Comparison of ENCODE assay signal across 11 cellular contexts in genomic region chr20:50305636-50306477, GRCh38.
DNase-seq lines count a peak whose midpoint lies in the region; ATAC-seq and TF ChIP-seq lines count a peak whose summit lies in the region.
"Had no signal": no experiment of that assay in that cellular context is flagged by ENCODE, and none has a peak within 500 bp of the region (broad histone marks: within the 10 kb centered on the region; RNA-seq: fewer than 3 reads in every experiment).

No MANE protein-coding gene starts in this region.

- no peaks in the 10 kb centered on the region for H3K79me2 ChIP-seq in hepatocyte
- no peaks in the 10 kb centered on the region for H3K79me2 ChIP-seq in OCI-LY7 (ENCODE audit: insufficient read depth, low read depth, low read length)

- H3K4me1 ChIP-seq in hepatocyte (ENCODE audit: insufficient read depth) = peaks cover 50% of the 10 kb centered on the region
- peaks cover 56% of the 10 kb centered on the region for H3K4me1 ChIP-seq in stomach smooth muscle (ENCODE audit: control insufficient read depth, insufficient read depth, low read length)
- peaks cover 10% of the 10 kb centered on the region for H3K4me1 ChIP-seq in OCI-LY7 (ENCODE audit: insufficient read depth, low read length, poor library complexity, severe bottlenecking)

- ATAC-seq in WTC11 = no peak

- H3K4me1 Mint-ChIP-seq in WTC11 = peaks cover 38% of the 10 kb centered on the region
- H3K4me1 Mint-ChIP-seq in activated CD4-positive, alpha-beta T cell treated with anti-CD3 and anti-CD28 coated beads, Interleukin-2, amount 10 ng/mL, durations not matched to agents 24 days and 14 days = peaks cover 10% of the 10 kb centered on the region

- CTCF ChIA-PET in WTC11 (lab: Charles Lee) (interaction anchor here (0.7 to 1.4 kb wide), 4 partner anchors 16 to 489 kb away, joined by 3 read pairs; no protein-coding TSS in a partner anchor), OCI-LY7 (lab: Charles Lee; ENCODE audit: unreplicated experiment) (no interaction called here)

- no peak overlapping the region for H3K4me3 ChIP-seq in hepatocyte
- H3K4me3 ChIP-seq in stomach smooth muscle (ENCODE audit: low read length in 2 of 2) = peak overlapping the region in 1 of 2 donors; percentile 15
- H3K4me3 ChIP-seq in OCI-LY7 (ENCODE audit: low read depth, low read length, poor library complexity, severe bottlenecking) = no peak overlapping the region

- H3K9me3 Mint-ChIP-seq in WTC11 = no peaks in the 10 kb centered on the region
- no peaks in the 10 kb centered on the region for H3K9me3 Mint-ChIP-seq in activated CD4-positive, alpha-beta T cell treated with anti-CD3 and anti-CD28 coated beads, Interleukin-2, amount 10 ng/mL, durations not matched to agents 24 days and 14 days

- H2AFZ ChIP-seq in hepatocyte = peak overlapping the region; percentile 11
- no peak overlapping the region for H2AFZ ChIP-seq in OCI-LY7 (ENCODE audit: low read length)

- H3K9me3 ChIP-seq in hepatocyte (ENCODE audit: low read depth) (no peaks in the 10 kb centered on the region), stomach smooth muscle (ENCODE audit: control insufficient read depth in 2 of 2, low read length in 2 of 2) (no peaks in the 10 kb centered on the region), OCI-LY7 (ENCODE audit: low read length) (no peaks in the 10 kb centered on the region)

- H3K9ac ChIP-seq in stomach smooth muscle (ENCODE audit: low read length in 2 of 2) = peak overlapping the region; percentile 49 to 72

- TF ChIP-seq EP300 in Ishikawa (IDR thresholded peaks at IDR 0.05; ENCODE audit: borderline replicate concordance) = no peak

- intact Hi-C loops in posterior vena cava (cut with DNase I) = loop anchor here in 1 of 2 donors (5.0 kb wide), 1 partner anchor 114 kb away; the partner anchor contains the start of gene CEBPB
- intact Hi-C loops in activated CD4-positive, alpha-beta T cell treated with anti-CD3 and anti-CD28 coated beads, Interleukin-2, amount 10 ng/mL, durations not matched to agents 24 days and 14 days (cut with micrococcal nuclease) = no loop called here
- intact Hi-C loops in OCI-LY7 (cut with micrococcal nuclease; ENCODE audit: unreplicated experiment) = no loop called here

- no peaks in the 10 kb centered on the region for H3K36me3 ChIP-seq in hepatocyte (replicated peaks; ENCODE audit: insufficient read depth, low read depth)
- no peaks in the 10 kb centered on the region for H3K36me3 ChIP-seq in stomach smooth muscle (ENCODE audit: control insufficient read depth in 2 of 2, insufficient read depth in 2 of 2, low read length in 2 of 2)
- H3K36me3 ChIP-seq in OCI-LY7 (ENCODE audit: insufficient read depth, low read length) = no peaks in the 10 kb centered on the region

- H3K27ac ChIP-seq in hepatocyte (peak overlapping the region; percentile 96), stomach smooth muscle (ENCODE audit: low read length) (peak overlapping the region; percentile 99), OCI-LY7 (ENCODE audit: low read depth, low read length, poor library complexity, severe bottlenecking) (no peak overlapping the region)
- H3K27ac ChIP-seq: epithelial cell of prostate, VCaP had no signal

- H3K27me3 ChIP-seq in hepatocyte (no peaks in the 10 kb centered on the region), stomach smooth muscle (ENCODE audit: control insufficient read depth in 1 of 2, insufficient read depth in 2 of 2, low read length in 2 of 2) (no peaks in the 10 kb centered on the region)

- WGBS in hepatocyte (ENCODE audit: low lambda C conversion rate, missing lambda C conversion rate) = 52% methylated on average over 19 of the region's 19 CpGs

- no peaks in the 10 kb centered on the region for H3K36me3 Mint-ChIP-seq in WTC11
- H3K36me3 Mint-ChIP-seq in activated CD4-positive, alpha-beta T cell treated with anti-CD3 and anti-CD28 coated beads, Interleukin-2, amount 10 ng/mL, durations not matched to agents 24 days and 14 days (ENCODE audit: low read depth) = no peaks in the 10 kb centered on the region

- peak overlapping the region; percentile 41 for H3K4me3 Mint-ChIP-seq in WTC11
- H3K4me3 Mint-ChIP-seq in activated CD4-positive, alpha-beta T cell treated with anti-CD3 and anti-CD28 coated beads, Interleukin-2, amount 10 ng/mL, durations not matched to agents 24 days and 14 days = no peak overlapping the region

- DNase-seq in WTC11 (ENCODE audit: low spot score) = no peak
- DNase-seq in hepatocyte (ENCODE audit: low spot score) = peak; percentile 61
- no peak for DNase-seq in GM20000 (ENCODE audit: low spot score)
- no peak for DNase-seq in posterior vena cava (ENCODE audit: low spot score)
- no peak for DNase-seq in activated CD4-positive, alpha-beta T cell treated with anti-CD3 and anti-CD28 coated beads, Interleukin-2, amount 10 ng/mL, durations not matched to agents 24 days and 14 days
- no peak for DNase-seq in OCI-LY7 (ENCODE audit: low spot score)
- DNase-seq: stimulated activated CD4-positive, alpha-beta T cell treated with anti-CD3 and anti-CD28 coated beads, Interleukin-4, amount 100 ng/mL, for 1 hour had no signal

- BruUV-seq in OCI-LY7 (replicated peaks; lab: Mats Ljungman, UMichigan) = no TSS peak

- H3K4me2 ChIP-seq in hepatocyte (peak overlapping the region; percentile 14), OCI-LY7 (ENCODE audit: low read length) (no peak overlapping the region)

- H3K27ac Mint-ChIP-seq in WTC11 = no peak overlapping the region
- H3K27ac Mint-ChIP-seq in activated CD4-positive, alpha-beta T cell treated with anti-CD3 and anti-CD28 coated beads, Interleukin-2, amount 10 ng/mL, durations not matched to agents 24 days and 14 days = no peak overlapping the region

- H3K9me2 ChIP-seq in hepatocyte (replicated peaks; ENCODE audit: insufficient read depth) (no peaks in the 10 kb centered on the region), OCI-LY7 (ENCODE audit: insufficient read depth, low read length) (no peaks in the 10 kb centered on the region)

- TF ChIP-seq RAD21 in Ishikawa (IDR thresholded peaks at IDR 0.05; ENCODE audit: low read depth) = no peak

- TF ChIP-seq CTCF in WTC11 (IDR thresholded peaks at IDR 0.05) = no peak
- TF ChIP-seq CTCF in hepatocyte (IDR thresholded peaks at IDR 0.05; ENCODE audit: poor library complexity) = no peak
- no peak for TF ChIP-seq CTCF in GM20000 (IDR thresholded peaks at IDR 0.05; ENCODE audit: extremely low read depth, missing control alignments)
- no peak for TF ChIP-seq CTCF in OCI-LY7 (conservative IDR thresholded peaks at IDR 0.05; ENCODE audit: low read length)

- H4K20me1 ChIP-seq in hepatocyte (ENCODE audit: insufficient read depth, poor library complexity, severe bottlenecking) (no peaks in the 10 kb centered on the region), OCI-LY7 (ENCODE audit: insufficient read depth, low read length) (no peaks in the 10 kb centered on the region)

- POLR2A ChIA-PET in WTC11 (lab: Charles Lee) = no interaction called here
- POLR2A ChIA-PET in OCI-LY7 (lab: Charles Lee) = interaction anchor here (0.6 kb wide), 1 partner anchor 616 kb away, joined by 3 read pairs; no protein-coding TSS in a partner anchor

- no peaks in the 10 kb centered on the region; the same call in 1 of the 2 replicates for H3K27me3 Mint-ChIP-seq in WTC11 (ENCODE audit: low read depth)
- peaks cover 7% of the 10 kb centered on the region for H3K27me3 Mint-ChIP-seq in activated CD4-positive, alpha-beta T cell treated with anti-CD3 and anti-CD28 coated beads, Interleukin-2, amount 10 ng/mL, durations not matched to agents 24 days and 14 days

TF ChIP-seq in Ishikawa, 13 proteins besides CTCF, POLR2A, EP300 and RAD21 (continues in another document):
- TF ChIP-seq TEAD4 (IDR thresholded peaks at IDR 0.05) (no peak), YY1 (IDR thresholded peaks at IDR 0.05; ENCODE audit: low read depth) (no peak), CREB1 (IDR thresholded peaks at IDR 0.05; ENCODE audit: low read depth) (no peak), TCF12 (IDR thresholded peaks at IDR 0.05; ENCODE audit: low read depth) (no peak), USF1 (IDR thresholded peaks at IDR 0.05) (peak; percentile 78)

TF ChIP-seq in WTC11, 78 proteins besides CTCF, POLR2A, EP300 and RAD21:
- TF ChIP-seq USF1 (CRISPR knock-in tag; IDR thresholded peaks at IDR 0.05) = 0 out of 2 replicates have a peak, but pooled peaks have one; percentile 51
- TF ChIP-seq USF2 (CRISPR knock-in tag; IDR thresholded peaks at IDR 0.05) = peak; percentile 36; the same call in 1 of the 2 replicates
- 0 out of 2 replicates have a peak, but pooled peaks have one; percentile 46 for TF ChIP-seq ZNF317 (CRISPR knock-in tag; IDR thresholded peaks at IDR 0.05; ENCODE audit: borderline replicate concordance, low read depth)
- peak; percentile 89 for TF ChIP-seq GABPB1 (CRISPR knock-in tag; IDR thresholded peaks at IDR 0.05)
- TF ChIP-seq NFE2L1 (CRISPR knock-in tag; IDR thresholded peaks at IDR 0.05) = no peak
TF ChIP-seq in WTC11: peak in this region for 4.
